In genomic region chr19:46660601-46661019, GRCh38 we compare ENCODE assay signal across 6 cellular contexts. TPM values are rescaled to one million over a fixed set of nuclear protein-coding genes. Genes with fewer than 3 reads are reported as not detected.
DNase-seq lines count a peak whose midpoint lies in the region; ATAC-seq and TF ChIP-seq lines count a peak whose summit lies in the region.

No MANE protein-coding gene starts in this region.

- POLR2A ChIA-PET in activated CD4-positive, alpha-beta memory T cell treated with anti-CD3 and anti-CD28 coated beads, Interleukin-2, amount 10 ng/mL, durations not matched to agents 7 days and 5 days (lab: Charles Lee), result interaction anchor here (1.0 to 3.4 kb wide), 10 partner anchors 11 to 180 kb away, joined by 3 to 34 read pairs (median 6); partner anchors contain the start of gene CALM3

- CTCF ChIA-PET in activated CD4-positive, alpha-beta memory T cell treated with anti-CD3 and anti-CD28 coated beads, Interleukin-2, amount 10 ng/mL, durations not matched to agents 7 days and 5 days (lab: Charles Lee), result interaction anchor here (0.9 to 5.9 kb wide), 16 partner anchors 10 to 191 kb away, joined by 3 to 136 read pairs (median 8); partner anchors contain the start of genes AP2S1 and CALM3

- H3K4me3 Mint-ChIP-seq in activated CD4-positive, alpha-beta memory T cell treated with anti-CD3 and anti-CD28 coated beads, Interleukin-2, amount 10 ng/mL, durations not matched to agents 7 days and 5 days, result peak overlapping the region; percentile 24
- H3K4me3 Mint-ChIP-seq in endothelial cell (ENCODE audit: unreplicated experiment), result no peak overlapping the region

- no peak for DNase-seq in activated CD4-positive, alpha-beta memory T cell treated with anti-CD3 and anti-CD28 coated beads, Interleukin-2, amount 10 ng/mL, durations not matched to agents 7 days and 5 days
- DNase-seq in medulla oblongata (ENCODE audit: extremely low spot score) (peak; percentile 26), endothelial cell (ENCODE audit: low spot score) (no peak), MV-4-11 (lab: John Stamatoyannopoulos, UW) (no peak)

- H3K4me1 Mint-ChIP-seq in activated CD4-positive, alpha-beta memory T cell treated with anti-CD3 and anti-CD28 coated beads, Interleukin-2, amount 10 ng/mL, durations not matched to agents 7 days and 5 days, result peaks cover 19% of the 10 kb centered on the region
- H3K4me1 Mint-ChIP-seq in endothelial cell (ENCODE audit: unreplicated experiment), result peaks cover 11% of the 10 kb centered on the region

- TF ChIP-seq CTCF in endothelial cell (IDR thresholded peaks at IDR 0.05; ENCODE audit: unreplicated experiment), result no peak

- no peaks in the 10 kb centered on the region for H3K9me3 Mint-ChIP-seq in activated CD4-positive, alpha-beta memory T cell treated with anti-CD3 and anti-CD28 coated beads, Interleukin-2, amount 10 ng/mL, durations not matched to agents 7 days and 5 days
- H3K9me3 Mint-ChIP-seq in endothelial cell (ENCODE audit: unreplicated experiment), result no peaks in the 10 kb centered on the region

- peaks cover 40% of the 10 kb centered on the region for H3K27me3 Mint-ChIP-seq in activated CD4-positive, alpha-beta memory T cell treated with anti-CD3 and anti-CD28 coated beads, Interleukin-2, amount 10 ng/mL, durations not matched to agents 7 days and 5 days
- H3K27me3 Mint-ChIP-seq in endothelial cell (ENCODE audit: unreplicated experiment), result peaks cover 8% of the 10 kb centered on the region

- no peaks in the 10 kb centered on the region for H3K36me3 Mint-ChIP-seq in activated CD4-positive, alpha-beta memory T cell treated with anti-CD3 and anti-CD28 coated beads, Interleukin-2, amount 10 ng/mL, durations not matched to agents 7 days and 5 days (ENCODE audit: low read depth)
- no peaks in the 10 kb centered on the region for H3K36me3 Mint-ChIP-seq in endothelial cell (ENCODE audit: low read depth, unreplicated experiment)

- no peak overlapping the region for H3K27ac Mint-ChIP-seq in activated CD4-positive, alpha-beta memory T cell treated with anti-CD3 and anti-CD28 coated beads, Interleukin-2, amount 10 ng/mL, durations not matched to agents 7 days and 5 days
- H3K27ac Mint-ChIP-seq in endothelial cell (ENCODE audit: unreplicated experiment), result no peak overlapping the region

- peak; percentile 14 for ATAC-seq in GM21447 (IDR thresholded peaks at IDR 0.05; ENCODE audit: unreplicated experiment)
- ATAC-seq in HG03565 (IDR thresholded peaks at IDR 0.05; ENCODE audit: unreplicated experiment), result no peak

RNA-seq across cellular contexts. Expression of gene DACT3, which starts 0.4 kb away (rescaled TPM):
- total RNA-seq in activated CD4-positive, alpha-beta memory T cell treated with anti-CD3 and anti-CD28 coated beads, Interleukin-2, amount 10 ng/mL, durations not matched to agents 7 days and 5 days, result under 1 TPM; 0.15 to 0.20 TPM
- total RNA-seq in endothelial cell (ENCODE audit: unreplicated experiment), result 1.1 TPM

RNA-seq across cellular contexts. Expression of gene GNG8, which starts 24.6 kb away (rescaled TPM):
- 1 to 10 TPM; 3.1 to 3.4 TPM for total RNA-seq in activated CD4-positive, alpha-beta memory T cell treated with anti-CD3 and anti-CD28 coated beads, Interleukin-2, amount 10 ng/mL, durations not matched to agents 7 days and 5 days
- total RNA-seq in endothelial cell (ENCODE audit: unreplicated experiment), result not detected

RNA-seq across cellular contexts. Expression of gene PTGIR, which starts 35.7 kb away (rescaled TPM):
- 1 to 10 TPM; 5.3 to 5.6 TPM for total RNA-seq in activated CD4-positive, alpha-beta memory T cell treated with anti-CD3 and anti-CD28 coated beads, Interleukin-2, amount 10 ng/mL, durations not matched to agents 7 days and 5 days
- total RNA-seq in endothelial cell (ENCODE audit: unreplicated experiment), result not detected

RNA-seq across cellular contexts. Expression of gene PRKD2, which starts 56.3 kb away (rescaled TPM):
- 100 to 1,000 TPM; 167 to 177 TPM for total RNA-seq in activated CD4-positive, alpha-beta memory T cell treated with anti-CD3 and anti-CD28 coated beads, Interleukin-2, amount 10 ng/mL, durations not matched to agents 7 days and 5 days
- 132 TPM for total RNA-seq in endothelial cell (ENCODE audit: unreplicated experiment)

RNA-seq across cellular contexts. Expression of gene CALM3, which starts 59.5 kb away (rescaled TPM):
- total RNA-seq in activated CD4-positive, alpha-beta memory T cell treated with anti-CD3 and anti-CD28 coated beads, Interleukin-2, amount 10 ng/mL, durations not matched to agents 7 days and 5 days, result 100 to 1,000 TPM; 446 to 465 TPM
- total RNA-seq in endothelial cell (ENCODE audit: unreplicated experiment), result 564 TPM
